In the genomic region with DNA sequence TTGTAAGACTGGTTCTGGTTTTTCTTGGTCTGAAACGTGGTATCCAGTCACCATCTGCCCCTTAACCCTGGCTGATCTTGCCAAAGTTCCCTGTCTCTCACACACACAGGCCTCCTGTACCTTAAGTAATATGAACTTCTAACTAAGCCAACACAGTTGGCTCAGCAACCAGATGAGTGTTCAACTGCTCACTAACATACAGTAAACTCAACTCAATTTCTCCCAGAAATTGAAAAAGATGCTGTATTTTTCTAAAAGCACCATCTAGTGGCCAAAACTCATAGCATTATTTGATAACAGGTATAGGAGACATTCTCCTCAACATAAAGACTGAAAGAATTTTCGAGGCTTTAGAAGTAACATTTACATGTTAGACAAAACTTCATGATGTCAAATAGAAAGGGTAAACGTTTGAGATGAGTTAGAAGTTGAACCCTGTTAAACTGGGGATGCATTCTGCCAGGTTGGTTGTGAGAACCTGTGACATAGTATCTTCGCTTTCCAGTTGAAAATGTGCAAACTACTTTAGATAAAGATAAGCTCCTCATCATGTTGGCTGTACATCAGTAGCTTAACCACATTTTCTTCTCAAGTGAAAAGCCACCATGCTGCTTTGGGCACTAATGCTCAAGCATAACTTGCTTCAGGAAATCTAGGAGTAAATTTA, we compare ENCODE assay signal across 8 cellular contexts. TPM values are rescaled to one million over a fixed set of nuclear protein-coding genes. Genes with fewer than 3 reads are reported as not detected.
A peak's percentile ranks its signal among the peaks of the same experiment; 100 is the strongest.
DNase-seq lines count a peak whose midpoint lies in the region; ATAC-seq and TF ChIP-seq lines count a peak whose summit lies in the region.

No MANE protein-coding gene starts in this region.

- no peak overlapping the region for H3K4me3 ChIP-seq in IMR-90 (ENCODE audit: insufficient read depth, low read depth, low read length)
- H3K4me3 ChIP-seq in right cardiac atrium (ENCODE audit: low read length): no peak overlapping the region

- WGBS in IMR-90 (ENCODE audit: extremely low coverage in 2 of 2, insufficient read length in 1 of 2), 2 experiments: no CpG with 5 or more reads among the region's 4 CpGs
- 52% methylated on average over 4 of the region's 4 CpGs for WGBS in right cardiac atrium

- peak; percentile 64 for TF ChIP-seq CTCF in IMR-90 (conservative IDR thresholded peaks at IDR 0.05; ENCODE audit: low read depth, low read length)

- DNase-seq in EL (peak; percentile 56), IMR-90 (peak; percentile 80), right cardiac atrium (no peak), NCI-H2107 (lab: John Stamatoyannopoulos, UW) (no peak)
- DNase-seq in activated CD8-positive, alpha-beta T cell treated with anti-CD3 and anti-CD28 coated beads, Interleukin-2, amount 10 ng/mL, durations not matched to agents 7 days and 5 days: no peak
- DNase-seq in stimulated activated effector memory CD8-positive, alpha-beta T cell treated with anti-CD3 and anti-CD28 coated beads, Interleukin-12 subunit alpha, Interleukin-12 subunit beta, amount 100 ng/mL, for 72 hours (ENCODE audit: low spot score in 2 of 2): no peak
- no peak for DNase-seq in activated CD4-positive, alpha-beta memory T cell treated with anti-CD3 and anti-CD28 coated beads, Interleukin-2, amount 10 ng/mL, durations not matched to agents 7 days and 5 days

- peaks cover 15 to 56% of the 10 kb centered on the region in 2 experiments for H3K79me1 ChIP-seq in IMR-90 (ENCODE audit: low read depth in 1 of 2, low read length in 2 of 2)

- no peaks in the 10 kb centered on the region for H3K27me3 Mint-ChIP-seq in activated CD8-positive, alpha-beta T cell treated with anti-CD3 and anti-CD28 coated beads, Interleukin-2, amount 10 ng/mL, durations not matched to agents 7 days and 5 days (ENCODE audit: low read depth)
- no peaks in the 10 kb centered on the region for H3K27me3 Mint-ChIP-seq in activated CD4-positive, alpha-beta memory T cell treated with anti-CD3 and anti-CD28 coated beads, Interleukin-2, amount 10 ng/mL, durations not matched to agents 7 days and 5 days

- H3K27ac ChIP-seq in IMR-90 (ENCODE audit: insufficient read depth, low read length): peak overlapping the region; percentile 12; the same call in 1 of the 2 replicates
- H3K27ac ChIP-seq in right cardiac atrium (ENCODE audit: low read length): peak overlapping the region; percentile 32

- H2AFZ ChIP-seq in IMR-90 (replicated peaks; ENCODE audit: low read length, poor library complexity): no peak overlapping the region

- H3K27ac Mint-ChIP-seq in activated CD8-positive, alpha-beta T cell treated with anti-CD3 and anti-CD28 coated beads, Interleukin-2, amount 10 ng/mL, durations not matched to agents 7 days and 5 days: no peak overlapping the region
- H3K27ac Mint-ChIP-seq in stimulated activated effector memory CD8-positive, alpha-beta T cell treated with anti-CD3 and anti-CD28 coated beads, Interleukin-12 subunit alpha, Interleukin-12 subunit beta, amount 100 ng/mL, for 72 hours: no peak overlapping the region
- no peak overlapping the region for H3K27ac Mint-ChIP-seq in activated CD4-positive, alpha-beta memory T cell treated with anti-CD3 and anti-CD28 coated beads, Interleukin-2, amount 10 ng/mL, durations not matched to agents 7 days and 5 days

- peak overlapping the region; percentile 27; the same call in 1 of the 2 replicates for H4K5ac ChIP-seq in IMR-90 (ENCODE audit: low read depth, low read length)

- H3K9me3 Mint-ChIP-seq in activated CD8-positive, alpha-beta T cell treated with anti-CD3 and anti-CD28 coated beads, Interleukin-2, amount 10 ng/mL, durations not matched to agents 7 days and 5 days (ENCODE audit: insufficient read depth): no peaks in the 10 kb centered on the region
- H3K9me3 Mint-ChIP-seq in stimulated activated effector memory CD8-positive, alpha-beta T cell treated with anti-CD3 and anti-CD28 coated beads, Interleukin-12 subunit alpha, Interleukin-12 subunit beta, amount 100 ng/mL, for 72 hours: no peaks in the 10 kb centered on the region
- H3K9me3 Mint-ChIP-seq in activated CD4-positive, alpha-beta memory T cell treated with anti-CD3 and anti-CD28 coated beads, Interleukin-2, amount 10 ng/mL, durations not matched to agents 7 days and 5 days: no peaks in the 10 kb centered on the region

- peak overlapping the region; percentile 20 for H2BK120ac ChIP-seq in IMR-90 (ENCODE audit: low read depth, low read length)

- in situ Hi-C loops in IMR-90 (cut with MboI; ENCODE audit: low sequenced_read_pairs): loop anchor here (10.0 kb wide), 1 partner anchor 610 kb away; a partner anchor contains a TSS

- H4K8ac ChIP-seq in IMR-90 (ENCODE audit: low read depth in 2 of 2, low read length in 2 of 2): peak overlapping the region in 1 of 2 experiments; percentile 64; a peak in 2 of 4 replicates

- dilution Hi-C loops in IMR-90 (cut with HindIII; ENCODE audit: low sequenced_read_pairs, unreplicated experiment): no loop called here

- H3K9ac ChIP-seq in IMR-90 (ENCODE audit: low read depth, low read length): no peak overlapping the region

- no peak overlapping the region for H2AK9ac ChIP-seq in IMR-90 (replicated peaks; ENCODE audit: low read depth, low read length, poor library complexity)

- peak overlapping the region; percentile 66; the same call in 1 of the 2 replicates for H4K91ac ChIP-seq in IMR-90 (ENCODE audit: insufficient read depth, low read depth, low read length)

- H3K27me3 ChIP-seq in IMR-90 (ENCODE audit: control insufficient read depth, insufficient read depth, low read length) (no peaks in the 10 kb centered on the region), right cardiac atrium (ENCODE audit: control insufficient read depth, insufficient read depth) (no peaks in the 10 kb centered on the region)

- peak overlapping the region; percentile 72 for H2BK5ac ChIP-seq in IMR-90 (ENCODE audit: low read depth, low read length, poor library complexity, severe bottlenecking)

- ATAC-seq in IMR-90 (ENCODE audit: low read depth) (peak; percentile 36; the same call in 1 of the 2 replicates), right cardiac atrium (peak; percentile 20 to 51), GM19351 (IDR thresholded peaks at IDR 0.05; ENCODE audit: unreplicated experiment) (no peak)
- ATAC-seq in activated CD8-positive, alpha-beta T cell treated with anti-CD3 and anti-CD28 coated beads, Interleukin-2, amount 10 ng/mL, durations not matched to agents 7 days and 5 days: peak; percentile 73
- peak; percentile 69 for ATAC-seq in stimulated activated effector memory CD8-positive, alpha-beta T cell treated with anti-CD3 and anti-CD28 coated beads, Interleukin-12 subunit alpha, Interleukin-12 subunit beta, amount 100 ng/mL, for 72 hours

- BruUV-seq in IMR-90 (replicated peaks; lab: Mats Ljungman, UMichigan): no TSS peak

- peak overlapping the region; percentile 55; the same call in 1 of the 2 replicates for H3K18ac ChIP-seq in IMR-90 (ENCODE audit: low read depth, low read length)

- H3K4me1 ChIP-seq in IMR-90 (ENCODE audit: control insufficient read depth, insufficient read depth, low read length) (peaks cover 10% of the 10 kb centered on the region), right cardiac atrium (ENCODE audit: control insufficient read depth, insufficient read depth, low read length) (no peaks in the 10 kb centered on the region)

- POLR2A ChIA-PET in IMR-90 (lab: Charles Lee; ENCODE audit: unreplicated experiment): no interaction called here
- POLR2A ChIA-PET in activated CD8-positive, alpha-beta T cell treated with anti-CD3 and anti-CD28 coated beads, Interleukin-2, amount 10 ng/mL, durations not matched to agents 7 days and 5 days (lab: Charles Lee): interaction anchor here (0.7 kb wide), 1 partner anchor 57 kb away, joined by 3 read pairs; no protein-coding TSS in a partner anchor
- POLR2A ChIA-PET in activated CD4-positive, alpha-beta memory T cell treated with anti-CD3 and anti-CD28 coated beads, Interleukin-2, amount 10 ng/mL, durations not matched to agents 7 days and 5 days (lab: Charles Lee): interaction anchor here (0.6 to 1.3 kb wide), 8 partner anchors 8 to 740 kb away, joined by 3 to 6 read pairs (median 3); no protein-coding TSS in a partner anchor

- peaks cover 30% of the 10 kb centered on the region for H3K36me3 Mint-ChIP-seq in activated CD8-positive, alpha-beta T cell treated with anti-CD3 and anti-CD28 coated beads, Interleukin-2, amount 10 ng/mL, durations not matched to agents 7 days and 5 days (ENCODE audit: low read depth)
- H3K36me3 Mint-ChIP-seq in stimulated activated effector memory CD8-positive, alpha-beta T cell treated with anti-CD3 and anti-CD28 coated beads, Interleukin-12 subunit alpha, Interleukin-12 subunit beta, amount 100 ng/mL, for 72 hours: peaks cover 72% of the 10 kb centered on the region
- H3K36me3 Mint-ChIP-seq in activated CD4-positive, alpha-beta memory T cell treated with anti-CD3 and anti-CD28 coated beads, Interleukin-2, amount 10 ng/mL, durations not matched to agents 7 days and 5 days (ENCODE audit: low read depth): peaks cover 35% of the 10 kb centered on the region

- H3K9me3 ChIP-seq in IMR-90 (ENCODE audit: control insufficient read depth, insufficient read depth, low read length): no peaks in the 10 kb centered on the region
- H3K9me3 ChIP-seq in right cardiac atrium (ENCODE audit: control insufficient read depth, low read length): no peaks in the 10 kb centered on the region

- H3K23ac ChIP-seq in IMR-90 (ENCODE audit: low read depth, low read length): peak overlapping the region; percentile 74

- 0 out of 2 replicates have a peak overlapping the region, but pooled peaks have one; percentile 32 for H2BK20ac ChIP-seq in IMR-90 (ENCODE audit: low read depth, low read length)

- H2BK15ac ChIP-seq in IMR-90 (ENCODE audit: low read depth, low read length): 0 out of 3 replicates have a peak overlapping the region, but pooled peaks have one; percentile 46

- no peak for TF ChIP-seq POLR2A in IMR-90 (IDR thresholded peaks at IDR 0.05; ENCODE audit: low read depth, low read length)

- peak; percentile 40 for TF ChIP-seq RAD21 in IMR-90 (IDR thresholded peaks at IDR 0.05; ENCODE audit: low read length)

- no peak overlapping the region for H3K4me3 Mint-ChIP-seq in activated CD8-positive, alpha-beta T cell treated with anti-CD3 and anti-CD28 coated beads, Interleukin-2, amount 10 ng/mL, durations not matched to agents 7 days and 5 days
- no peak overlapping the region for H3K4me3 Mint-ChIP-seq in stimulated activated effector memory CD8-positive, alpha-beta T cell treated with anti-CD3 and anti-CD28 coated beads, Interleukin-12 subunit alpha, Interleukin-12 subunit beta, amount 100 ng/mL, for 72 hours
- H3K4me3 Mint-ChIP-seq in activated CD4-positive, alpha-beta memory T cell treated with anti-CD3 and anti-CD28 coated beads, Interleukin-2, amount 10 ng/mL, durations not matched to agents 7 days and 5 days: no peak overlapping the region

- intact Hi-C loops in IMR-90 (cut with micrococcal nuclease) (loop anchor here (1.0 to 10.0 kb wide), 3 partner anchors 94 to 610 kb away; a partner anchor contains a TSS), right cardiac atrium (cut with DNase I) (loop anchor here in 2 of 4 donors (10.0 kb wide), 1 partner anchor 530 kb away; no protein-coding TSS in a partner anchor)

- peaks cover 7% of the 10 kb centered on the region; the same call in 1 of the 2 replicates for H4K20me1 ChIP-seq in IMR-90 (ENCODE audit: insufficient read depth, low read length)

- H3K4me2 ChIP-seq in IMR-90 (ENCODE audit: low read depth, low read length): peak overlapping the region; percentile 1; the same call in 1 of the 2 replicates

- peaks cover 9% of the 10 kb centered on the region for H3K4me1 Mint-ChIP-seq in activated CD8-positive, alpha-beta T cell treated with anti-CD3 and anti-CD28 coated beads, Interleukin-2, amount 10 ng/mL, durations not matched to agents 7 days and 5 days (ENCODE audit: low read depth)
- peaks cover 8% of the 10 kb centered on the region for H3K4me1 Mint-ChIP-seq in stimulated activated effector memory CD8-positive, alpha-beta T cell treated with anti-CD3 and anti-CD28 coated beads, Interleukin-12 subunit alpha, Interleukin-12 subunit beta, amount 100 ng/mL, for 72 hours
- peaks cover 1% of the 10 kb centered on the region for H3K4me1 Mint-ChIP-seq in activated CD4-positive, alpha-beta memory T cell treated with anti-CD3 and anti-CD28 coated beads, Interleukin-2, amount 10 ng/mL, durations not matched to agents 7 days and 5 days

- peak overlapping the region; percentile 14; the same call in 1 of the 2 replicates for H2AK5ac ChIP-seq in IMR-90 (ENCODE audit: low read depth, low read length)

- H3K9me1 ChIP-seq in IMR-90 (ENCODE audit: insufficient read depth, low read length): 0 out of 2 replicates have a peak, but pooled peaks cover 9% of the 10 kb centered on the region

- no peak overlapping the region for H3K56ac ChIP-seq in IMR-90 (ENCODE audit: extremely low read depth, insufficient read depth, low read length)

- H3K4ac ChIP-seq in IMR-90 (ENCODE audit: low read depth, low read length): peak overlapping the region; percentile 76; the same call in 1 of the 2 replicates

- H3K36me3 ChIP-seq in IMR-90 (ENCODE audit: control insufficient read depth, insufficient read depth, low read length): peaks cover 15% of the 10 kb centered on the region

- CTCF ChIA-PET in IMR-90 (lab: Yijun Ruan, JAX): interaction anchor here (0.9 to 1.1 kb wide), 2 partner anchors 44 to 159 kb away, joined by 3 read pairs; no protein-coding TSS in a partner anchor
- CTCF ChIA-PET in activated CD8-positive, alpha-beta T cell treated with anti-CD3 and anti-CD28 coated beads, Interleukin-2, amount 10 ng/mL, durations not matched to agents 7 days and 5 days (lab: Charles Lee): interaction anchor here (0.7 to 9.2 kb wide), 44 partner anchors 9 to 611 kb away, joined by 3 to 103 read pairs (median 4); no protein-coding TSS in a partner anchor
- CTCF ChIA-PET in activated CD4-positive, alpha-beta memory T cell treated with anti-CD3 and anti-CD28 coated beads, Interleukin-2, amount 10 ng/mL, durations not matched to agents 7 days and 5 days (lab: Charles Lee): interaction anchor here (0.6 to 11.5 kb wide), 25 partner anchors 8 to 1005 kb away, joined by 3 to 114 read pairs (median 4); no protein-coding TSS in a partner anchor

- 0 out of 2 replicates have a peak overlapping the region, but pooled peaks have one; percentile 38 for H3K14ac ChIP-seq in IMR-90 (replicated peaks; ENCODE audit: low read depth, low read length)

RNA-seq across cellular contexts. Expression of a gene that starts 31.2 kb away (rescaled TPM):
- total RNA-seq in IMR-90 (2012; rRNA removed): 98.6 and 100 TPM in 2 replicates
- polyA plus RNA-seq in IMR-90 (2012; rRNA removed): 66.8 and 70.1 TPM in 2 replicates
- 30.2 and 39.5 TPM in 2 replicates for polyA plus RNA-seq in IMR-90 (2012; cell fraction: cytosol; rRNA removed)
- 11.4 and 41.8 TPM in 2 replicates for polyA plus RNA-seq in IMR-90 (2012; cell fraction: nucleus; rRNA removed; ENCODE audit: low replicate concordance)
- 100 to 1,000 TPM; 203 to 216 TPM for total RNA-seq in activated CD8-positive, alpha-beta T cell treated with anti-CD3 and anti-CD28 coated beads, Interleukin-2, amount 10 ng/mL, durations not matched to agents 7 days and 5 days
- total RNA-seq in right cardiac atrium: 100 to 1,000 TPM; 310 to 338 (median 324) TPM
- 146 TPM for polyA plus RNA-seq in right cardiac atrium
- total RNA-seq in activated CD4-positive, alpha-beta memory T cell treated with anti-CD3 and anti-CD28 coated beads, Interleukin-2, amount 10 ng/mL, durations not matched to agents 7 days and 5 days: 100 to 1,000 TPM; 244 to 246 TPM

Comparison
In these comparisons a context has a peak if more than half of its experiments do, and no peak if none do; other contexts are left out.
1. DNase-seq: peak in EL (single experiment) and IMR-90 (single experiment); none in activated CD8-positive, alpha-beta T cell treated with anti-CD3 and anti-CD28 coated beads, Interleukin-2, amount 10 ng/mL, durations not matched to agents 7 days and 5 days (single experiment), right cardiac atrium (0 of 3), stimulated activated effector memory CD8-positive, alpha-beta T cell treated with anti-CD3 and anti-CD28 coated beads, Interleukin-12 subunit alpha, Interleukin-12 subunit beta, amount 100 ng/mL, for 72 hours (0 of 2), activated CD4-positive, alpha-beta memory T cell treated with anti-CD3 and anti-CD28 coated beads, Interleukin-2, amount 10 ng/mL, durations not matched to agents 7 days and 5 days (single experiment) and NCI-H2107 (single experiment).